Comparison of ENCODE assay signal across 8 cellular contexts in genomic region chr16:85420501-85421337, GRCh38.
A peak's percentile ranks its signal among the peaks of the same experiment; 100 is the strongest.
DNase-seq lines count a peak whose midpoint lies in the region; ATAC-seq lines count a peak whose summit lies in the region.

No MANE protein-coding gene starts in this region.

- peak; percentile 61 for ATAC-seq in HG03066 (IDR thresholded peaks at IDR 0.05; ENCODE audit: low read depth, unreplicated experiment)
- ATAC-seq in GM19023 (IDR thresholded peaks at IDR 0.05; ENCODE audit: unreplicated experiment), result no peak

- peaks cover 4 to 6% of the 10 kb centered on the region in 2 donors for H3K27me3 Mint-ChIP-seq in CD8-positive, alpha-beta memory T cell

- no peaks in the 10 kb centered on the region for H3K27me3 ChIP-seq in CD8-positive, alpha-beta memory T cell (ENCODE audit: insufficient read depth, low read length, poor library complexity, severe bottlenecking)
- H3K27me3 ChIP-seq in adipocyte (replicated peaks; ENCODE audit: control insufficient read depth, insufficient read depth, low read length), result no peaks in the 10 kb centered on the region

- no peaks in the 10 kb centered on the region for H3K9me3 ChIP-seq in CD8-positive, alpha-beta memory T cell (ENCODE audit: low read length)
- H3K9me3 ChIP-seq in adipocyte (ENCODE audit: control insufficient read depth, low read length), result no peaks in the 10 kb centered on the region

- H3K27ac Mint-ChIP-seq in CD8-positive, alpha-beta memory T cell, result peak overlapping the region in 3 of 8 donors; percentile 29 to 47 (median 46)

- no peak overlapping the region for H3K4me3 Mint-ChIP-seq in CD8-positive, alpha-beta memory T cell

- no peak overlapping the region for H3K27ac ChIP-seq in CD8-positive, alpha-beta memory T cell (ENCODE audit: low read depth, low read length)

- peak; percentile 66 to 80 (median 74) for DNase-seq in CD8-positive, alpha-beta memory T cell
- DNase-seq in T follicular helper cell (ENCODE audit: low read depth), result peak; percentile 59
- peak; percentile 61 for DNase-seq in adipocyte (ENCODE audit: low read depth)
- DNase-seq in iPS-NIHi7 (ENCODE audit: extremely low spot score), result peak; percentile 90
- DNase-seq in stimulated activated CD4-positive, alpha-beta T cell treated with anti-CD3 and anti-CD28 coated beads, Interleukin-2, amount 100 ng/mL, for 4 hours (ENCODE audit: low read depth), result peak; percentile 48
- DNase-seq in inferior parietal cortex (ENCODE audit: extremely low spot score), result no peak

- H3K36me3 Mint-ChIP-seq in CD8-positive, alpha-beta memory T cell, result no peaks in the 10 kb centered on the region

- H3K9me3 Mint-ChIP-seq in CD8-positive, alpha-beta memory T cell, result no peaks in the 10 kb centered on the region

- peaks cover 0 to 8% (median 2%) of the 10 kb centered on the region in 3 donors for H3K4me1 Mint-ChIP-seq in CD8-positive, alpha-beta memory T cell

- CTCF ChIA-PET in CD8-positive, alpha-beta memory T cell (lab: Charles Lee), result interaction anchor here (0.5 to 9.0 kb wide), 34 partner anchors 8 to 410 kb away, joined by 3 to 205 read pairs (median 4); partner anchors contain the start of gene GSE1

- H3K4me1 ChIP-seq in CD8-positive, alpha-beta memory T cell (ENCODE audit: insufficient read depth, low read length), result peaks cover 9% of the 10 kb centered on the region
- H3K4me1 ChIP-seq in adipocyte (ENCODE audit: control insufficient read depth, insufficient read depth, low read length), result no peaks in the 10 kb centered on the region

- POLR2A ChIA-PET in CD8-positive, alpha-beta memory T cell (lab: Charles Lee), result interaction anchor here (1.0 kb wide), 1 partner anchor 189 kb away, joined by 3 read pairs; no protein-coding TSS in a partner anchor

- H3K4me3 ChIP-seq in CD8-positive, alpha-beta memory T cell (ENCODE audit: low read length), result no peak overlapping the region
- no peak overlapping the region for H3K4me3 ChIP-seq in adipocyte (ENCODE audit: low read length)

- no peak overlapping the region for H3K9ac ChIP-seq in adipocyte (ENCODE audit: low read length)

- no peaks in the 10 kb centered on the region for H3K36me3 ChIP-seq in CD8-positive, alpha-beta memory T cell (ENCODE audit: insufficient read depth, low read length)
- H3K36me3 ChIP-seq in adipocyte (ENCODE audit: control insufficient read depth, insufficient read depth, low read length, severe bottlenecking), result no peaks in the 10 kb centered on the region
